In the genomic region with DNA sequence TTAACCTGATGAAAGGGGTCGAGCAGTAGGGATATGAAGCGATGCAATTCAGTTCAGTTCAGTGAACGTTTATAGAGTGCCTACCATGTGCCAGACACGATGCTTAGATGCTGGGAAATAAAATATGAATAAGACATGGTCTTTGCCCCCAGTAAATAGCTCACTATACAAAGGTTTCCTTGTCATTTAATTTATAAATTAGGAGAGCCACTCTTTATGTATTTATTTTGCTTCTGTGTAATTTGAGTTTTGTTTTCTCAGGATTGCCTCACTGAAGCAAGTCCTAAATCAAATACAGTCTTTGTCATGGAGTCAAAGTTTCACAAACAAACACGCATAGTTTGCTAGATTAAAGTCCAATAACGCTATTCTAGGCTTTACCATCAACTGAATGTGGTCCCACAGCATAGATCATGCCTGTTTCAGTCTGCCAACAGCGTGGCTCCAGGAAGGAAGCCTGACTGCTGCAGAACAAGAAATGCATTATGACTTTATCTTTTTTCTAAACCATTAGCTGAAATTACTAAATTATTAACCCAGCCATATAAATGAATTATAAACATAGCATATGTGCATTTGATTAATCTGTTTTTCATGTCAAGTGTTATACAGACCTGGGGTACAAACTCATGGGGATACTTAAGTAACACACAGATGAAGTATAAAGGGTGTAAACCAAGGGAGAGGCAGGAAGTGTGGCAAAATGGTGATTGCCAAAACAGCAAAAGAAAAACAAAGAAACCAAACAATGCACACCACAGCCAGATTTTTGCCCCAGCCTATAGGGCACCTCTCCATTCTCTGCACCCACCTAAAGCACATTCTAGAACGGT, we compare ENCODE assay signal across 1 cellular context.
TF ChIP-seq lines count a peak whose summit lies in the region.

No MANE protein-coding gene starts in this region.

TF ChIP-seq in HepG2, 621 proteins besides CTCF, POLR2A, EP300 and RAD21 (continued from another document and continues in another):
- 0 out of 2 replicates have a peak, but pooled peaks have one; percentile 4 for TF ChIP-seq SRF (IDR thresholded peaks at IDR 0.05; ENCODE audit: low read depth, low read length)
- no peak for TF ChIP-seq CREB3 (CRISPR knock-in tag; IDR thresholded peaks at IDR 0.05)
- peak; percentile 75 for TF ChIP-seq MIER2 (CRISPR knock-in tag; IDR thresholded peaks at IDR 0.05)
- TF ChIP-seq, protein P1, sequence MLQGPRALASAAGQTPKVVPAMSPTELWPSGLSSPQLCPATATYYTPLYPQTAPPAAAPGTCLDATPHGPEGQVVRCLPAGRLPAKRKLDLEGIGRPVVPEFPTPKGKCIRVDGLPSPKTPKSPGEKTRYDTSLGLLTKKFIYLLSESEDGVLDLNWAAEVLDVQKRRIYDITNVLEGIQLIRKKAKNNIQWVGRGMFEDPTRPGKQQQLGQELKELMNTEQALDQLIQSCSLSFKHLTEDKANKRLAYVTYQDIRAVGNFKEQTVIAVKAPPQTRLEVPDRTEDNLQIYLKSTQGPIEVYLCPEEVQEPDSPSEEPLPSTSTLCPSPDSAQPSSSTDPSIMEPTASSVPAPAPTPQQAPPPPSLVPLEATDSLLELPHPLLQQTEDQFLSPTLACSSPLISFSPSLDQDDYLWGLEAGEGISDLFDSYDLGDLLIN (CRISPR knock-in tag; IDR thresholded peaks at IDR 0.05; ENCODE audit: borderline replicate concordance): no peak
- TF ChIP-seq, protein P2, sequence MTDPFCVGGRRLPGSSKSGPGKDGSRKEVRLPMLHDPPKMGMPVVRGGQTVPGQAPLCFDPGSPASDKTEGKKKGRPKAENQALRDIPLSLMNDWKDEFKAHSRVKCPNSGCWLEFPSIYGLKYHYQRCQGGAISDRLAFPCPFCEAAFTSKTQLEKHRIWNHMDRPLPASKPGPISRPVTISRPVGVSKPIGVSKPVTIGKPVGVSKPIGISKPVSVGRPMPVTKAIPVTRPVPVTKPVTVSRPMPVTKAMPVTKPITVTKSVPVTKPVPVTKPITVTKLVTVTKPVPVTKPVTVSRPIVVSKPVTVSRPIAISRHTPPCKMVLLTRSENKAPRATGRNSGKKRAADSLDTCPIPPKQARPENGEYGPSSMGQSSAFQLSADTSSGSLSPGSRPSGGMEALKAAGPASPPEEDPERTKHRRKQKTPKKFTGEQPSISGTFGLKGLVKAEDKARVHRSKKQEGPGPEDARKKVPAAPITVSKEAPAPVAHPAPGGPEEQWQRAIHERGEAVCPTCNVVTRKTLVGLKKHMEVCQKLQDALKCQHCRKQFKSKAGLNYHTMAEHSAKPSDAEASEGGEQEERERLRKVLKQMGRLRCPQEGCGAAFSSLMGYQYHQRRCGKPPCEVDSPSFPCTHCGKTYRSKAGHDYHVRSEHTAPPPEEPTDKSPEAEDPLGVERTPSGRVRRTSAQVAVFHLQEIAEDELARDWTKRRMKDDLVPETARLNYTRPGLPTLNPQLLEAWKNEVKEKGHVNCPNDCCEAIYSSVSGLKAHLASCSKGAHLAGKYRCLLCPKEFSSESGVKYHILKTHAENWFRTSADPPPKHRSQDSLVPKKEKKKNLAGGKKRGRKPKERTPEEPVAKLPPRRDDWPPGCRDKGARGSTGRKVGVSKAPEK (CRISPR knock-in tag; IDR thresholded peaks at IDR 0.05; ENCODE audit: borderline replicate concordance): no peak; the same call in 1 of the 2 replicates
- TF ChIP-seq ZNF678 (CRISPR knock-in tag; IDR thresholded peaks at IDR 0.05): 0 out of 2 replicates have a peak, but pooled peaks have one; percentile 38
- TF ChIP-seq PBX2 (CRISPR knock-in tag; IDR thresholded peaks at IDR 0.05): peak; percentile 61; the same call in 1 of the 2 replicates
- peak; percentile 32 for TF ChIP-seq YY1 (IDR thresholded peaks at IDR 0.05; ENCODE audit: insufficient read depth, insufficient replicate concordance, low read depth, low read length)
- no peak for TF ChIP-seq THAP7 (CRISPR knock-in tag; IDR thresholded peaks at IDR 0.05)
- no peak; the same call in 1 of the 2 replicates for TF ChIP-seq KDM1A (CRISPR knock-in tag; IDR thresholded peaks at IDR 0.05)
- TF ChIP-seq, protein P3, sequence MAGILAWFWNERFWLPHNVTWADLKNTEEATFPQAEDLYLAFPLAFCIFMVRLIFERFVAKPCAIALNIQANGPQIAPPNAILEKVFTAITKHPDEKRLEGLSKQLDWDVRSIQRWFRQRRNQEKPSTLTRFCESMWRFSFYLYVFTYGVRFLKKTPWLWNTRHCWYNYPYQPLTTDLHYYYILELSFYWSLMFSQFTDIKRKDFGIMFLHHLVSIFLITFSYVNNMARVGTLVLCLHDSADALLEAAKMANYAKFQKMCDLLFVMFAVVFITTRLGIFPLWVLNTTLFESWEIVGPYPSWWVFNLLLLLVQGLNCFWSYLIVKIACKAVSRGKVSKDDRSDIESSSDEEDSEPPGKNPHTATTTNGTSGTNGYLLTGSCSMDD (CRISPR knock-in tag; IDR thresholded peaks at IDR 0.05): no peak
- TF ChIP-seq KLF12 (CRISPR knock-in tag; IDR thresholded peaks at IDR 0.05; ENCODE audit: borderline replicate concordance): no peak; the same call in 1 of the 2 replicates
- no peak for TF ChIP-seq CBX2 (IDR thresholded peaks at IDR 0.05; ENCODE audit: low read depth, low read length)
- TF ChIP-seq CBX2 (CRISPR knock-in tag; IDR thresholded peaks at IDR 0.05; ENCODE audit: low read depth): no peak; the same call in 1 of the 2 replicates
- no peak; the same call in 1 of the 2 replicates for TF ChIP-seq ZBTB42 (CRISPR knock-in tag; IDR thresholded peaks at IDR 0.05)
- peak; percentile 80 for TF ChIP-seq FOSL2 (CRISPR knock-in tag; IDR thresholded peaks at IDR 0.05)
- TF ChIP-seq, protein P4, sequence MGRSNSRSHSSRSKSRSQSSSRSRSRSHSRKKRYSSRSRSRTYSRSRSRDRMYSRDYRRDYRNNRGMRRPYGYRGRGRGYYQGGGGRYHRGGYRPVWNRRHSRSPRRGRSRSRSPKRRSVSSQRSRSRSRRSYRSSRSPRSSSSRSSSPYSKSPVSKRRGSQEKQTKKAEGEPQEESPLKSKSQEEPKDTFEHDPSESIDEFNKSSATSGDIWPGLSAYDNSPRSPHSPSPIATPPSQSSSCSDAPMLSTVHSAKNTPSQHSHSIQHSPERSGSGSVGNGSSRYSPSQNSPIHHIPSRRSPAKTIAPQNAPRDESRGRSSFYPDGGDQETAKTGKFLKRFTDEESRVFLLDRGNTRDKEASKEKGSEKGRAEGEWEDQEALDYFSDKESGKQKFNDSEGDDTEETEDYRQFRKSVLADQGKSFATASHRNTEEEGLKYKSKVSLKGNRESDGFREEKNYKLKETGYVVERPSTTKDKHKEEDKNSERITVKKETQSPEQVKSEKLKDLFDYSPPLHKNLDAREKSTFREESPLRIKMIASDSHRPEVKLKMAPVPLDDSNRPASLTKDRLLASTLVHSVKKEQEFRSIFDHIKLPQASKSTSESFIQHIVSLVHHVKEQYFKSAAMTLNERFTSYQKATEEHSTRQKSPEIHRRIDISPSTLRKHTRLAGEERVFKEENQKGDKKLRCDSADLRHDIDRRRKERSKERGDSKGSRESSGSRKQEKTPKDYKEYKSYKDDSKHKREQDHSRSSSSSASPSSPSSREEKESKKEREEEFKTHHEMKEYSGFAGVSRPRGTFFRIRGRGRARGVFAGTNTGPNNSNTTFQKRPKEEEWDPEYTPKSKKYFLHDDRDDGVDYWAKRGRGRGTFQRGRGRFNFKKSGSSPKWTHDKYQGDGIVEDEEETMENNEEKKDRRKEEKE (IDR thresholded peaks at IDR 0.05): no peak
- no peak for TF ChIP-seq BATF2 (CRISPR knock-in tag; IDR thresholded peaks at IDR 0.05)
- TF ChIP-seq ZNF670 (CRISPR knock-in tag; IDR thresholded peaks at IDR 0.05; ENCODE audit: borderline replicate concordance): 0 out of 2 replicates have a peak, but pooled peaks have one; percentile 27
- TF ChIP-seq TRIM24 (CRISPR knock-in tag; IDR thresholded peaks at IDR 0.05): 0 out of 2 replicates have a peak, but pooled peaks have one; percentile 76
- no peak for TF ChIP-seq MYNN (CRISPR knock-in tag; IDR thresholded peaks at IDR 0.05; ENCODE audit: low read depth)
- TF ChIP-seq REL (CRISPR knock-in tag; conservative IDR thresholded peaks at IDR 0.05): no peak
- TF ChIP-seq, protein P5, sequence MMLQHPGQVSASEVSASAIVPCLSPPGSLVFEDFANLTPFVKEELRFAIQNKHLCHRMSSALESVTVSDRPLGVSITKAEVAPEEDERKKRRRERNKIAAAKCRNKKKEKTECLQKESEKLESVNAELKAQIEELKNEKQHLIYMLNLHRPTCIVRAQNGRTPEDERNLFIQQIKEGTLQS (CRISPR knock-in tag; IDR thresholded peaks at IDR 0.05): peak; percentile 81
- no peak for TF ChIP-seq ZNF562 (CRISPR knock-in tag; IDR thresholded peaks at IDR 0.05; ENCODE audit: borderline replicate concordance)
- no peak; the same call in 1 of the 2 replicates for TF ChIP-seq TEF (CRISPR knock-in tag; IDR thresholded peaks at IDR 0.05)
- TF ChIP-seq NFE2L2 (IDR thresholded peaks at IDR 0.05; ENCODE audit: low read length): no peak
- no peak for TF ChIP-seq ZFYVE20 (CRISPR knock-in tag; IDR thresholded peaks at IDR 0.05; ENCODE audit: borderline replicate concordance, low read depth)
- peak; percentile 98 for TF ChIP-seq SALL1 (CRISPR knock-in tag; IDR thresholded peaks at IDR 0.05)
- TF ChIP-seq ZNF790 (CRISPR knock-in tag; IDR thresholded peaks at IDR 0.05; ENCODE audit: borderline replicate concordance): 0 out of 2 replicates have a peak, but pooled peaks have one; percentile 72
- TF ChIP-seq THAP8 (CRISPR knock-in tag; IDR thresholded peaks at IDR 0.05; ENCODE audit: borderline replicate concordance): no peak
- no peak for TF ChIP-seq ZNF7 (CRISPR knock-in tag; IDR thresholded peaks at IDR 0.05)
- no peak for TF ChIP-seq SETDB1 (CRISPR knock-in tag; IDR thresholded peaks at IDR 0.05; ENCODE audit: borderline replicate concordance)
- peak; percentile 99 for TF ChIP-seq FOXA3 (CRISPR knock-in tag; IDR thresholded peaks at IDR 0.05)
- TF ChIP-seq ZBED4 (CRISPR knock-in tag; IDR thresholded peaks at IDR 0.05; ENCODE audit: borderline replicate concordance): 0 out of 2 replicates have a peak, but pooled peaks have one; percentile 40
- TF ChIP-seq CEBPG (CRISPR knock-in tag; IDR thresholded peaks at IDR 0.05): peak; percentile 98
- TF ChIP-seq NFKB2 (CRISPR knock-in tag; IDR thresholded peaks at IDR 0.05; ENCODE audit: borderline replicate concordance): no peak
- no peak for TF ChIP-seq AGO1 (IDR thresholded peaks at IDR 0.05; ENCODE audit: low read depth, low read length, poor library complexity, severe bottlenecking)
- TF ChIP-seq ZBTB1 (CRISPR knock-in tag; IDR thresholded peaks at IDR 0.05; ENCODE audit: borderline replicate concordance): no peak
